ENCODE assay signal across 8 cellular contexts in genomic region chr11:35404397-35404775, GRCh38. TPM values are rescaled to one million over a fixed set of nuclear protein-coding genes. Genes with fewer than 3 reads are reported as not detected.
DNase-seq lines count a peak whose midpoint lies in the region; ATAC-seq, FAIRE-seq and TF ChIP-seq lines count a peak whose summit lies in the region.
"Had no signal": no experiment of that assay in that cellular context is flagged by ENCODE, and none has a peak within 500 bp of the region (broad histone marks: within the 10 kb centered on the region; RNA-seq: fewer than 3 reads in every experiment).

No MANE protein-coding gene starts in this region.

- H3K36me3 ChIP-seq in GM12878 (ENCODE audit: control insufficient read depth in 2 of 2, insufficient read depth in 2 of 2, low read length in 1 of 2): no peaks in the 10 kb centered on the region
- no peaks in the 10 kb centered on the region for H3K36me3 ChIP-seq in mucosa of descending colon (ENCODE audit: low read depth)

- TF ChIP-seq EP300 in GM12878 (IDR thresholded peaks at IDR 0.05; ENCODE audit: borderline replicate concordance in 1 of 2, control insufficient read depth in 1 of 2, low read depth in 2 of 2, low read length in 2 of 2): no peak

- POLR2A ChIA-PET in GM12878 (lab: Charles Lee): no interaction called here

- FAIRE-seq in GM12878 (lab: Jason Lieb, UNC): peak; percentile 70

- H3K9ac ChIP-seq in GM12878 (ENCODE audit: control insufficient read depth, insufficient read depth, low read length): no peak overlapping the region

- TF ChIP-seq CTCF in GM12878 (IDR thresholded peaks at IDR 0.05 in 2 of 3, conservative IDR thresholded peaks at IDR 0.05 in 1 of 3; ENCODE audit: control insufficient read depth in 2 of 3, extremely low read depth in 1 of 3, insufficient read depth in 1 of 3, low read depth in 3 of 3, low read length in 3 of 3) (peak; percentile 42 to 53 (median 52); a peak in 5 of 6 replicates), mucosa of descending colon (IDR thresholded peaks at IDR 0.05) (no peak)

- CTCF ChIA-PET in GM12878 (lab: Yijun Ruan, JAX): interaction anchor here (1.0 to 2.9 kb wide), 7 partner anchors 10 to 818 kb away, joined by 3 to 10 read pairs (median 4); partner anchors contain the start of genes APIP and PDHX

- H3K4me3 ChIP-seq in GM12878: no peak overlapping the region
- no peak overlapping the region for H3K4me3 ChIP-seq in mucosa of descending colon

- H3K9me3 ChIP-seq in GM12878 (replicated peaks; ENCODE audit: control insufficient read depth, insufficient read depth, low read length) (no peaks in the 10 kb centered on the region), mucosa of descending colon (no peaks in the 10 kb centered on the region)

- 0 out of 4 replicates have a peak, but pooled peaks cover 0 to 6% of the 10 kb centered on the region in 2 experiments for H3K27me3 ChIP-seq in GM12878 (replicated peaks in 1 of 2; ENCODE audit: control insufficient read depth in 2 of 2, insufficient read depth in 2 of 2, low read length in 1 of 2)

- in situ Hi-C loops in GM12878 (cut with MboI): no loop called here

- H3K4me2 ChIP-seq in GM12878 (ENCODE audit: control insufficient read depth, insufficient read depth): no peak overlapping the region

- H2AFZ ChIP-seq in GM12878 (ENCODE audit: control insufficient read depth, low read depth, low read length): no peak overlapping the region

- H3K79me2 ChIP-seq in GM12878 (ENCODE audit: control insufficient read depth, insufficient read depth, low read length): no peaks in the 10 kb centered on the region

- H3K4me1 ChIP-seq in GM12878 (ENCODE audit: control insufficient read depth, insufficient read depth, low read length) (no peaks in the 10 kb centered on the region), mucosa of descending colon (ENCODE audit: low read depth) (no peaks in the 10 kb centered on the region)

- no peak overlapping the region for H3K27ac ChIP-seq in GM12878 (ENCODE audit: control insufficient read depth, insufficient read depth)

- BruUV-seq in GM12878 (replicated peaks; lab: Mats Ljungman, UMichigan): no TSS peak

- TF ChIP-seq RAD21 in GM12878 (IDR thresholded peaks at IDR 0.05; ENCODE audit: insufficient read depth, low read depth, low read length): peak; percentile 50

- peak; percentile 42 for DNase-seq in EL
- DNase-seq in HS-27A (ENCODE audit: low read depth): peak; percentile 38
- no peak for DNase-seq in GM12878 (ENCODE audit: low read depth, low spot score)
- peak in 2 of 3 donors; percentile 64 to 69 for DNase-seq in mucosa of descending colon
- DNase-seq in effector CD8-positive, alpha-beta T cell (lab: John Stamatoyannopoulos, UW): no peak

- SMC1A ChIA-PET in GM12878 (lab: Charles Lee; ENCODE audit: uncharacterized antibody, unreplicated experiment): interaction anchor here (0.9 to 1.7 kb wide), 6 partner anchors 8 to 817 kb away, joined by 3 to 5 read pairs (median 4); no protein-coding TSS in a partner anchor

- TF ChIP-seq POLR2A in GM12878 (IDR thresholded peaks at IDR 0.05; ENCODE audit: low read depth, low read length): no peak

- peak; percentile 64 for ATAC-seq in GM12878
- peak; percentile 77 for ATAC-seq in mucosa of descending colon
- no peak for ATAC-seq in GM19455 (IDR thresholded peaks at IDR 0.05; ENCODE audit: unreplicated experiment)
- ATAC-seq in GM21786 (IDR thresholded peaks at IDR 0.05; ENCODE audit: unreplicated experiment): no peak

- intact Hi-C loops in GM12878 (cut with micrococcal nuclease; ENCODE audit: unreplicated experiment) (no loop called here), mucosa of descending colon (cut with DNase I, micrococcal nuclease) (no loop called here)

- RAD21 ChIA-PET in GM12878 (lab: Charles Lee; ENCODE audit: unreplicated experiment): no interaction called here

- WGBS in GM12878 (ENCODE audit: insufficient coverage, insufficient replicate concordance, low lambda C conversion rate, missing lambda C conversion rate): 23% methylated on average over 7 of the region's 7 CpGs

- H4K20me1 ChIP-seq in GM12878 (ENCODE audit: control insufficient read depth, insufficient read depth): no peaks in the 10 kb centered on the region

TF ChIP-seq in GM12878, 131 proteins besides CTCF, POLR2A, EP300 and RAD21:
- peak in 1 of 2 experiments; percentile 25; a peak in 1 of 4 replicates for TF ChIP-seq BHLHE40 (IDR thresholded peaks at IDR 0.05; ENCODE audit: borderline replicate concordance in 1 of 2, low read depth in 2 of 2, low read length in 1 of 2)
- TF ChIP-seq WRNIP1 (IDR thresholded peaks at IDR 0.05; ENCODE audit: borderline replicate concordance, low read depth, low read length): no peak
- peak; percentile 39; the same call in 1 of the 2 replicates for TF ChIP-seq SMC3 (IDR thresholded peaks at IDR 0.05; ENCODE audit: borderline replicate concordance, low read length)

RNA-seq across cellular contexts. Expression of gene SLC1A2, which starts 15.0 kb away (rescaled TPM):
- 0.23 and 0.29 TPM in 2 replicates for total RNA-seq in GM12878 (2013; cell fraction: nucleolus; rRNA removed)
- 0.28 TPM in 1 of 2 replicates, not detected in the other for total RNA-seq in GM12878 (2014; rRNA removed)
- total RNA-seq in GM12878 (2014; rRNA removed; fragmentation: Illumina TruSeq; extraction: Trizol): 0.09 and 0.22 TPM in 2 replicates
- 0.08 and 0.13 TPM in 2 replicates for total RNA-seq in GM12878 (2021)
- not detected for polyA plus RNA-seq in GM12878 (2011; ENCODE audit: low read depth)
- polyA plus RNA-seq in GM12878 (2011; rRNA removed): 0.01 TPM in 1 of 2 replicates, not detected in the other
- 0.03 TPM in 1 of 2 replicates, not detected in the other for polyA plus RNA-seq in GM12878 (2011; cell fraction: cytosol; rRNA removed)
- 0.04 TPM in 1 of 2 replicates, not detected in the other for polyA plus RNA-seq in GM12878 (2011; cell fraction: nucleus; rRNA removed)
- 0.03 and 0.06 TPM in 2 replicates for polyA plus RNA-seq in GM12878 (2012)
- polyA plus RNA-seq in GM12878 (2014; fragmentation: Illumina TruSeq; extraction: Trizol): 0.01 and 0.65 TPM in 2 replicates
- polyA plus RNA-seq in GM12878 (2014; fragmentation: Nextera tagmentation; extraction: Ambion mirVana): under 1 TPM in 1 of 2 experiments, not detected in 1; 0.24 TPM
- 0.03 and 0.14 TPM in 2 replicates for polyA plus RNA-seq in GM12878 (2014; rRNA removed)
- polyA plus RNA-seq in GM12878 (2016; fragmentation: Nextera tagmentation; extraction: Ambion mirVana): under 1 TPM; 0.29 to 0.84 TPM
- polyA minus RNA-seq in GM12878 (2011; rRNA and poly(A)+ RNA removed): under 0.01 and 0.26 TPM in 2 replicates
- polyA minus RNA-seq in GM12878 (2011; cell fraction: cytosol; rRNA and poly(A)+ RNA removed): not detected in 2 replicates
- polyA minus RNA-seq in GM12878 (2011; cell fraction: nucleus; rRNA and poly(A)+ RNA removed): 0.12 and 0.38 TPM in 2 replicates
- 1 to 10 TPM in 1 of 3 donors, under 1 TPM in 2; 0.12 to 1.1 (median 0.32) TPM for total RNA-seq in mucosa of descending colon
- total RNA-seq: T-helper 1 cell treated with Interleukin-12 subunit alpha and Interleukin-12 subunit beta and Interleukin-4 antibody, amounts not matched to agents 30 ng/mL and 1 ng/mL, for 36 hours had no signal

Comparison
In these comparisons a context has a peak if more than half of its experiments do, and no peak if none do; other contexts are left out.
1. DNase-seq: peak in EL (single experiment), HS-27A (single experiment) and mucosa of descending colon (2 of 3); none in GM12878 (single experiment) and effector CD8-positive, alpha-beta T cell (single experiment).
2. ATAC-seq: peak in GM12878 (single experiment) and mucosa of descending colon (single experiment); none in GM19455 (single experiment) and GM21786 (single experiment).